In the genomic region with DNA sequence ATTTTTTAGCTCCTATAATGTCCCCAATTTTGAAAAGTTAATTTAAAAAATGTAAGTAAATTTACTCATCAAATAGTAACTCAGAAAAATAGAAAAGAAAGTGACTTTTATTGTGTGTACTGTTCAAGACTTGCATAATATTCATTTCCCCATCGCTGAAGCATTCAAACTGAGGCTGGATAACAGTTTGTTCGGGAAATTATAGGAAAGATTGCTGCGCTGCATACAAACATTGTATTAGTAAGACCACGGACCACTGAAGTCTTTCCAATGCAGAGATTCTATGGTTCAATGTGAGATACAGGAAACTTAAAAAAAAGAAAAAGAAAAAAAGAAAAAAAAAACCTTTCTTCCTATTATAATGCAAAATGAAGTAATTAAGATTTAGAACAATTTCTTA, we compare ENCODE assay signal across 12 cellular contexts. TPM values are rescaled to one million over a fixed set of nuclear protein-coding genes. Genes with fewer than 3 reads are reported as not detected.
DNase-seq lines count a peak whose midpoint lies in the region; ATAC-seq, FAIRE-seq and TF ChIP-seq lines count a peak whose summit lies in the region.
"Had no signal": no experiment of that assay in that cellular context is flagged by ENCODE, and none has a peak within 500 bp of the region (broad histone marks: within the 10 kb centered on the region; RNA-seq: fewer than 3 reads in every experiment).

No MANE protein-coding gene starts in this region.

- H3K4me3 Mint-ChIP-seq in CD14-positive monocyte (peak overlapping the region; percentile 53 to 63), IgD-negative memory B cell (peak overlapping the region; percentile 57 to 89 (median 86))
- peak overlapping the region; percentile 72 for H3K4me3 Mint-ChIP-seq in activated CD4-positive, alpha-beta memory T cell treated with anti-CD3 and anti-CD28 coated beads for 36 hours

- CTCF ChIA-PET in activated CD4-positive, alpha-beta memory T cell treated with anti-CD3 and anti-CD28 coated beads for 36 hours (lab: Charles Lee), result interaction anchor here (0.8 kb wide), 1 partner anchor 50 kb away, joined by 3 read pairs; no protein-coding TSS in a partner anchor

- H3K27me3 ChIP-seq in lower lobe of right lung (ENCODE audit: low read depth) (no peaks in the 10 kb centered on the region), sigmoid colon (no peaks in the 10 kb centered on the region)
- H3K27me3 ChIP-seq: right lobe of liver had no signal

- TF ChIP-seq EP300 in sigmoid colon (IDR thresholded peaks at IDR 0.05), result no peak

- FAIRE-seq in urothelium cell line (lab: Jason Lieb, UNC), result no peak
- FAIRE-seq: GM12891 had no signal

- no peak overlapping the region for H3K4me3 ChIP-seq in lower lobe of right lung
- no peak overlapping the region for H3K4me3 ChIP-seq in sigmoid colon
- H3K4me3 ChIP-seq: right lobe of liver had no signal

- H3K9me3 ChIP-seq in lower lobe of right lung (no peaks in the 10 kb centered on the region), sigmoid colon (no peaks in the 10 kb centered on the region)
- H3K9me3 ChIP-seq: right lobe of liver, SK-N-SH had no signal

- H3K36me3 ChIP-seq in lower lobe of right lung (peaks cover 25% of the 10 kb centered on the region), sigmoid colon (no peaks in the 10 kb centered on the region)
- H3K36me3 ChIP-seq: right lobe of liver had no signal

- DNase-seq in CD14-positive monocyte (ENCODE audit: low spot score) (no peak), lower lobe of right lung (no peak), sigmoid colon (no peak), urothelium cell line (ENCODE audit: low spot score) (no peak), LoVo (ENCODE audit: low spot score) (no peak)
- DNase-seq in activated CD4-positive, alpha-beta memory T cell treated with anti-CD3 and anti-CD28 coated beads for 36 hours, result no peak
- DNase-seq: NCI-H2029 treated with DMSO at 0.1 percent for 48 hours, right lobe of liver, SK-N-SH had no signal

- intact Hi-C loops in CD14-positive monocyte (cut with micrococcal nuclease) (no loop called here), lower lobe of right lung (cut with DNase I) (no loop called here), sigmoid colon (cut with DNase I) (no loop called here)
- intact Hi-C loops in activated CD4-positive, alpha-beta memory T cell treated with anti-CD3 and anti-CD28 coated beads for 36 hours (cut with micrococcal nuclease), result loop anchor here (1.0 to 10.0 kb wide), 10 partner anchors 9 to 1146 kb away; no protein-coding TSS in a partner anchor

- no peaks in the 10 kb centered on the region for H3K9me3 Mint-ChIP-seq in CD14-positive monocyte
- no peaks in the 10 kb centered on the region for H3K9me3 Mint-ChIP-seq in IgD-negative memory B cell
- no peaks in the 10 kb centered on the region for H3K9me3 Mint-ChIP-seq in activated CD4-positive, alpha-beta memory T cell treated with anti-CD3 and anti-CD28 coated beads for 36 hours

- H3K4me1 Mint-ChIP-seq in CD14-positive monocyte, result peaks cover 59% of the 10 kb centered on the region
- peaks cover 61 to 73% (median 66%) of the 10 kb centered on the region in 3 donors for H3K4me1 Mint-ChIP-seq in IgD-negative memory B cell
- peaks cover 77% of the 10 kb centered on the region for H3K4me1 Mint-ChIP-seq in activated CD4-positive, alpha-beta memory T cell treated with anti-CD3 and anti-CD28 coated beads for 36 hours (ENCODE audit: low read depth)

- H3K4me1 ChIP-seq in lower lobe of right lung, result peaks cover 11% of the 10 kb centered on the region
- H3K4me1 ChIP-seq in sigmoid colon, result no peaks in the 10 kb centered on the region
- H3K4me1 ChIP-seq: right lobe of liver had no signal

- H3K27ac Mint-ChIP-seq in CD14-positive monocyte, result peak overlapping the region; percentile 85 to 92 (median 88)
- peak overlapping the region; percentile 78 to 99 (median 97) for H3K27ac Mint-ChIP-seq in IgD-negative memory B cell
- peak overlapping the region; percentile 96 for H3K27ac Mint-ChIP-seq in activated CD4-positive, alpha-beta memory T cell treated with anti-CD3 and anti-CD28 coated beads for 36 hours

- POLR2A ChIA-PET in activated CD4-positive, alpha-beta memory T cell treated with anti-CD3 and anti-CD28 coated beads for 36 hours (lab: Charles Lee), result interaction anchor here (0.7 to 7.2 kb wide), 4 partner anchors 9 to 100 kb away, joined by 3 to 67 read pairs (median 9); a partner anchor contains a TSS

- 70 to 88% methylated on average over 4 of the region's 4 CpGs for WGBS in sigmoid colon, 2 donors

- H3K27ac ChIP-seq in lower lobe of right lung, result peak overlapping the region; percentile 38
- no peak overlapping the region for H3K27ac ChIP-seq in sigmoid colon

- H3K36me3 Mint-ChIP-seq in CD14-positive monocyte (peaks cover 74 to 85% of the 10 kb centered on the region in 2 donors), IgD-negative memory B cell (peaks cover 22% of the 10 kb centered on the region)
- peaks cover 80% of the 10 kb centered on the region for H3K36me3 Mint-ChIP-seq in activated CD4-positive, alpha-beta memory T cell treated with anti-CD3 and anti-CD28 coated beads for 36 hours

- ATAC-seq in lower lobe of right lung (no peak), GM19452 (IDR thresholded peaks at IDR 0.05; ENCODE audit: unreplicated experiment) (no peak)

- TF ChIP-seq CTCF in CD14-positive monocyte (IDR thresholded peaks at IDR 0.05), result no peak
- no peak for TF ChIP-seq CTCF in lower lobe of right lung (IDR thresholded peaks at IDR 0.05)
- TF ChIP-seq CTCF in sigmoid colon (IDR thresholded peaks at IDR 0.05), result no peak

- TF ChIP-seq POLR2A in sigmoid colon (IDR thresholded peaks at IDR 0.05), result no peak

- H3K27me3 Mint-ChIP-seq in CD14-positive monocyte (ENCODE audit: low read depth in 3 of 3) (no peaks in the 10 kb centered on the region), IgD-negative memory B cell (no peaks in the 10 kb centered on the region)
- H3K27me3 Mint-ChIP-seq in activated CD4-positive, alpha-beta memory T cell treated with anti-CD3 and anti-CD28 coated beads for 36 hours, result no peaks in the 10 kb centered on the region

RNA-seq across cellular contexts. Expression of a gene that starts 10.4 kb away (rescaled TPM):
- polyA plus RNA-seq in CD14-positive monocyte (100 to 1,000 TPM; 171 to 244 TPM), IgD-negative memory B cell (71.9 TPM), sigmoid colon (10 to 100 TPM; 13.2 to 30.7 (median 29.6) TPM)
- total RNA-seq in activated CD4-positive, alpha-beta memory T cell treated with anti-CD3 and anti-CD28 coated beads for 36 hours, result 100 to 1,000 TPM; 175 to 176 TPM
- total RNA-seq in lower lobe of right lung (54.0 TPM), sigmoid colon (10 to 100 TPM in 3 of 4 donors, 1 to 10 TPM in 1; 9.0 to 15.7 (median 12.3) TPM)
